11 cellular contexts compared by ENCODE assay signal in genomic region chr5:160133071-160133917, GRCh38. TPM values are rescaled to one million over a fixed set of nuclear protein-coding genes. Genes with fewer than 3 reads are reported as not detected.
A peak's percentile ranks its signal among the peaks of the same experiment; 100 is the strongest.
DNase-seq lines count a peak whose midpoint lies in the region; ATAC-seq, FAIRE-seq and TF ChIP-seq lines count a peak whose summit lies in the region.
"Had no signal": no experiment of that assay in that cellular context is flagged by ENCODE, and none has a peak within 500 bp of the region (broad histone marks: within the 10 kb centered on the region; RNA-seq: fewer than 3 reads in every experiment).

No MANE protein-coding gene starts in this region.

- no peak overlapping the region for H3K4me2 ChIP-seq in K562 (ENCODE audit: insufficient read depth, low read length)

- DNase-seq in K562 (ENCODE audit: extremely low read depth in 1 of 4, low spot score in 3 of 4), result peak in 1 of 4 experiments; percentile 12
- peak in 44 of 51 donors; percentile 3 to 74 (median 40) for DNase-seq in hypothalamus (lab: John Stamatoyannopoulos, UW)
- peak; percentile 62 for DNase-seq in renal cortical epithelial cell (ENCODE audit: low read depth)
- no peak for DNase-seq in NCI-H82 treated with DMSO at 0.1 percent for 48 hours (lab: John Stamatoyannopoulos, UW; ENCODE audit: unreplicated experiment)
- DNase-seq in NCI-H345 treated with DMSO at 0.1 percent for 48 hours (lab: John Stamatoyannopoulos, UW; ENCODE audit: unreplicated experiment), result no peak
- no peak for DNase-seq in central memory CD4-positive, alpha-beta T cell
- DNase-seq: T-helper 2 cell, transverse colon had no signal

- POLR2A ChIA-PET in K562 (lab: Yijun Ruan, JAX), result interaction anchor here (0.6 to 0.9 kb wide), 3 partner anchors 10 to 269 kb away, joined by 3 to 4 read pairs (median 4); no protein-coding TSS in a partner anchor

- TF ChIP-seq RAD21 in K562 (CRISPR knock-in tag; conservative IDR thresholded peaks at IDR 0.05 in 1 of 2, IDR thresholded peaks at IDR 0.05 in 1 of 2), result no peak

- TF ChIP-seq POLR2A in K562 (conservative IDR thresholded peaks at IDR 0.05), result no peak

- no peaks in the 10 kb centered on the region for H3K9me1 ChIP-seq in K562 (ENCODE audit: control insufficient read depth, insufficient read depth, low read length)

- intact Hi-C loops in K562 (cut with micrococcal nuclease), result no loop called here

- H3K9ac ChIP-seq in K562 (ENCODE audit: insufficient read depth in 1 of 2, low read depth in 2 of 2, low read length in 2 of 2), result no peak overlapping the region; a peak in 1 of 4 replicates

- peak overlapping the region; percentile 80 for H2AFZ ChIP-seq in K562 (ENCODE audit: low read depth, low read length)

- 42% methylated on average over 16 of the region's 31 CpGs for WGBS in K562 (ENCODE audit: insufficient coverage, low coverage, missing lambda C conversion rate)

- H3K27ac ChIP-seq in K562 (ENCODE audit: extremely low read depth, low read depth, low read length), result no peak overlapping the region
- H3K27ac ChIP-seq: transverse colon had no signal

- H3K27me3 ChIP-seq in K562 (ENCODE audit: control insufficient read depth in 2 of 2, insufficient read depth in 2 of 2, low read length in 2 of 2), result no peaks in the 10 kb centered on the region
- H3K27me3 ChIP-seq: transverse colon had no signal

- no peak overlapping the region for H3K4me3 ChIP-seq in K562

- no peak for TF ChIP-seq EP300 in K562 (IDR thresholded peaks at IDR 0.05; ENCODE audit: low read length)

- peak; percentile 37 for FAIRE-seq in G401.6 (lab: Jason Lieb, UNC)
- FAIRE-seq in K562 (lab: Jason Lieb, UNC), result no peak
- FAIRE-seq: bronchial epithelial cell had no signal

- H3K79me2 ChIP-seq in K562 (ENCODE audit: control insufficient read depth, insufficient read depth, low read length), result no peaks in the 10 kb centered on the region

- in situ Hi-C loops in K562 (cut with MboI), result no loop called here

- no peaks in the 10 kb centered on the region for H3K36me3 ChIP-seq in K562 (ENCODE audit: control insufficient read depth, insufficient read depth, low read length)
- H3K36me3 ChIP-seq: transverse colon had no signal

- CTCF ChIA-PET in K562 (lab: Yijun Ruan, JAX; ENCODE audit: low intra/inter-chr PET ratio), result no interaction called here

- peak; percentile 60 for ATAC-seq in K562
- no peak for ATAC-seq in GM18907 (IDR thresholded peaks at IDR 0.05; ENCODE audit: unreplicated experiment)

- no TSS peak for BruUV-seq in K562 (replicated peaks; lab: Mats Ljungman, UMichigan)

- no peaks in the 10 kb centered on the region for H3K9me3 ChIP-seq in K562 (replicated peaks; ENCODE audit: control insufficient read depth, insufficient read depth, low read depth, low read length)
- H3K9me3 ChIP-seq: transverse colon had no signal

- no peaks in the 10 kb centered on the region for H4K20me1 ChIP-seq in K562 (replicated peaks; ENCODE audit: control insufficient read depth, insufficient read depth, low read length)

- no peaks in the 10 kb centered on the region; a peak in 2 of 5 replicates for H3K4me1 ChIP-seq in K562 (replicated peaks in 1 of 2; ENCODE audit: control insufficient read depth in 2 of 2, insufficient read depth in 2 of 2, low read length in 2 of 2)

- TF ChIP-seq CTCF in K562 (IDR thresholded peaks at IDR 0.05 in 2 of 3, conservative IDR thresholded peaks at IDR 0.05 in 1 of 3; ENCODE audit: insufficient read depth in 2 of 3, low read depth in 1 of 3, low read length in 3 of 3), result no peak

TF ChIP-seq in K562, 482 proteins besides CTCF, POLR2A, EP300 and RAD21:
- no peak for TF ChIP-seq ELF1 (tag; IDR thresholded peaks at IDR 0.05)
- no peak for TF ChIP-seq CGGBP1 (CRISPR knock-in tag; IDR thresholded peaks at IDR 0.05)
- TF ChIP-seq HDAC6 (IDR thresholded peaks at IDR 0.05; ENCODE audit: low read depth, low read length), result no peak
- no peak for TF ChIP-seq ZNF146 (CRISPR knock-in tag; IDR thresholded peaks at IDR 0.05; ENCODE audit: unreplicated experiment)

RNA-seq across cellular contexts. Expression of gene PWWP2A, which starts 14.0 kb away (rescaled TPM):
- 18.6 and 35.0 TPM in 2 replicates for total RNA-seq in K562 (2011; cell fraction: chromatin; rRNA removed; ENCODE audit: low replicate concordance)
- total RNA-seq in K562 (2011; cell fraction: nucleolus; rRNA removed), result 9.2 and 13.0 TPM in 2 replicates
- 15.8 and 19.2 TPM in 2 replicates for total RNA-seq in K562 (2011; cell fraction: nucleoplasm; rRNA removed)
- 11.1 and 16.2 TPM in 2 replicates for total RNA-seq in K562 (2014; rRNA removed)
- total RNA-seq in K562 (2014; rRNA removed; fragmentation: Illumina TruSeq; extraction: Trizol), result 16.7 and 17.2 TPM in 2 replicates
- 15.4 and 16.7 TPM in 2 replicates for total RNA-seq in K562 (2015; rRNA removed; fragmentation: Illumina TruSeq; extraction: Trizol)
- 18.2 and 18.6 TPM in 2 replicates for total RNA-seq in K562 (2021)
- polyA plus RNA-seq in K562 (2011; rRNA removed), result 14.6 and 15.6 TPM in 2 replicates
- polyA plus RNA-seq in K562 (2011; cell fraction: cytosol; rRNA removed), result 7.4 and 9.4 TPM in 2 replicates
- 22.9 and 23.7 TPM in 2 replicates for polyA plus RNA-seq in K562 (2011; cell fraction: nucleus; rRNA removed)
- 8.6 and 11.8 TPM in 2 replicates for polyA plus RNA-seq in K562 (2012)
- 15.7 and 26.3 TPM in 2 replicates for polyA plus RNA-seq in K562 (2014; fragmentation: Illumina TruSeq; extraction: Trizol)
- 1 to 10 TPM; 2.7 to 3.6 TPM for polyA plus RNA-seq in K562 (2014; fragmentation: Nextera tagmentation; extraction: Ambion mirVana)
- polyA plus RNA-seq in K562 (2014; rRNA removed), result 11.0 and 12.7 TPM in 2 replicates
- 8.5 and 8.8 TPM in 2 replicates for polyA minus RNA-seq in K562 (2011; rRNA and poly(A)+ RNA removed)
- polyA minus RNA-seq in K562 (2011; cell fraction: cytosol; rRNA and poly(A)+ RNA removed), result 5.4 and 8.7 TPM in 2 replicates
- 4.3 and 8.6 TPM in 2 replicates for polyA minus RNA-seq in K562 (2011; cell fraction: nucleus; rRNA and poly(A)+ RNA removed)
- total RNA-seq in renal cortical epithelial cell, result 16.3 and 21.7 TPM in 2 replicates

Comparison
In these comparisons a context has a peak if more than half of its experiments do, and no peak if none do; other contexts are left out.
1. DNase-seq: peak in hypothalamus (44 of 51) and renal cortical epithelial cell (single experiment); none in NCI-H82 treated with DMSO at 0.1 percent for 48 hours (single experiment), NCI-H345 treated with DMSO at 0.1 percent for 48 hours (single experiment) and central memory CD4-positive, alpha-beta T cell (single experiment).